10 cellular contexts compared by ENCODE assay signal in genomic region chr7:37449621-37450020, GRCh38. TPM values are rescaled to one million over a fixed set of nuclear protein-coding genes. Genes with fewer than 3 reads are reported as not detected.
A peak's percentile ranks its signal among the peaks of the same experiment; 100 is the strongest.
DNase-seq lines count a peak whose midpoint lies in the region; ATAC-seq and TF ChIP-seq lines count a peak whose summit lies in the region.
"Had no signal": no experiment of that assay in that cellular context is flagged by ENCODE, and none has a peak within 500 bp of the region (broad histone marks: within the 10 kb centered on the region; RNA-seq: fewer than 3 reads in every experiment).

No MANE protein-coding gene starts in this region.

- H3K4me1 ChIP-seq in OCI-LY3 (ENCODE audit: low read length) (peaks cover 10% of the 10 kb centered on the region), esophagus squamous epithelium (peaks cover 0 to 41% (median 2%) of the 10 kb centered on the region in 3 donors), smooth muscle cell (ENCODE audit: low read depth) (peaks cover 19% of the 10 kb centered on the region)

- H3K9ac ChIP-seq in OCI-LY3 (ENCODE audit: low read length) (peak overlapping the region; percentile 92), smooth muscle cell (ENCODE audit: low read depth) (no peak overlapping the region)

- H2AFZ ChIP-seq in OCI-LY3 (ENCODE audit: low read depth, low read length) (no peak overlapping the region; the same call in 1 of the 2 replicates), smooth muscle cell (ENCODE audit: low read depth) (no peak overlapping the region)

- H3K4me3 ChIP-seq in OCI-LY3 (ENCODE audit: low read length) (peak overlapping the region; percentile 94), esophagus squamous epithelium (peak overlapping the region in 3 of 4 donors; percentile 69 to 87 (median 79)), smooth muscle cell (peak overlapping the region; percentile 89)

- peaks cover 10% of the 10 kb centered on the region for H3F3A ChIP-seq in smooth muscle cell (ENCODE audit: low read depth)

- TF ChIP-seq CTCF in OCI-LY3 (IDR thresholded peaks at IDR 0.05; ENCODE audit: low read depth, low read length) (no peak), esophagus squamous epithelium (IDR thresholded peaks at IDR 0.05) (no peak), smooth muscle cell (IDR thresholded peaks at IDR 0.05; ENCODE audit: borderline replicate concordance, insufficient read depth, poor library complexity, severe bottlenecking) (no peak)

- H3K9me3 ChIP-seq in OCI-LY3 (ENCODE audit: insufficient read depth, low read length) (no peaks in the 10 kb centered on the region), esophagus squamous epithelium (no peaks in the 10 kb centered on the region), smooth muscle cell (replicated peaks; ENCODE audit: low read depth) (no peaks in the 10 kb centered on the region)

- peaks cover 13% of the 10 kb centered on the region; the same call in 1 of the 2 replicates for H3K27me3 ChIP-seq in OCI-LY3 (ENCODE audit: low read depth, low read length)
- peaks cover 0 to 33% (median 0%) of the 10 kb centered on the region in 4 donors for H3K27me3 ChIP-seq in esophagus squamous epithelium
- peaks cover 13% of the 10 kb centered on the region for H3K27me3 ChIP-seq in smooth muscle cell (ENCODE audit: low read depth)

- intact Hi-C loops in esophagus squamous epithelium (cut with DNase I), result no loop called here

- no peaks in the 10 kb centered on the region for H3K36me3 ChIP-seq in OCI-LY3 (replicated peaks; ENCODE audit: low read depth, low read length)
- H3K36me3 ChIP-seq in esophagus squamous epithelium, result no peaks in the 10 kb centered on the region
- no peaks in the 10 kb centered on the region for H3K36me3 ChIP-seq in smooth muscle cell (ENCODE audit: low read depth)

- TF ChIP-seq POLR2A in esophagus squamous epithelium (IDR thresholded peaks at IDR 0.05), result no peak

- peaks cover 6% of the 10 kb centered on the region; the same call in 1 of the 2 replicates for H3K79me2 ChIP-seq in OCI-LY3 (ENCODE audit: low read length)
- H3K79me2 ChIP-seq in smooth muscle cell (ENCODE audit: low read depth), result no peaks in the 10 kb centered on the region

- H3K4me2 ChIP-seq in OCI-LY3 (ENCODE audit: low read length) (peak overlapping the region; percentile 77), smooth muscle cell (peak overlapping the region; percentile 93)

- 30 to 44% methylated on average over 5 of the region's 5 CpGs for WGBS in esophagus squamous epithelium, 2 donors
- WGBS in smooth muscle cell (ENCODE audit: low lambda C conversion rate), result 27% methylated on average over 5 of the region's 5 CpGs

- ATAC-seq in HG02973 (IDR thresholded peaks at IDR 0.05; ENCODE audit: unreplicated experiment), result no peak

- H4K20me1 ChIP-seq in OCI-LY3 (ENCODE audit: insufficient read depth, low read length), result no peaks in the 10 kb centered on the region
- H4K20me1 ChIP-seq in smooth muscle cell (ENCODE audit: low read depth), result no peaks in the 10 kb centered on the region

- H3K27ac ChIP-seq in OCI-LY3 (ENCODE audit: low read length) (peak overlapping the region; percentile 77), esophagus squamous epithelium (peak overlapping the region in 3 of 4 donors; percentile 11 to 95 (median 62)), smooth muscle cell (ENCODE audit: low read depth) (no peak overlapping the region)

- DNase-seq in NCI-H82 (lab: John Stamatoyannopoulos, UW), result peak; percentile 52
- DNase-seq in NCI-H82 treated with DMSO at 0.1 percent for 48 hours (lab: John Stamatoyannopoulos, UW; ENCODE audit: unreplicated experiment), result no peak
- DNase-seq in esophagus squamous epithelium (lab: John Stamatoyannopoulos, UW), result no peak
- no peak for DNase-seq in smooth muscle cell (lab: John Stamatoyannopoulos, UW; ENCODE audit: unreplicated experiment)
- no peak for DNase-seq in NOMO-1 (lab: John Stamatoyannopoulos, UW; ENCODE audit: unreplicated experiment in 2 of 2)
- DNase-seq in DMS79 treated with DMSO at 0.1 percent for 48 hours (lab: John Stamatoyannopoulos, UW), result no peak
- DNase-seq: NCI-H2029 treated with DMSO at 0.1 percent for 48 hours had no signal

RNA-seq across cellular contexts. Expression of gene ELMO1, which starts 1.0 kb away (rescaled TPM):
- total RNA-seq in esophagus squamous epithelium (10 to 100 TPM in 2 of 4 donors, 1 to 10 TPM in 1, under 1 TPM in 1; 0.68 to 36.6 (median 11.8) TPM), smooth muscle cell (24.0 and 36.0 TPM in 2 replicates)
- 8.2 and 15.7 TPM in 2 replicates for polyA plus RNA-seq in smooth muscle cell
- polyA plus RNA-seq: fibroblast of lung had no signal
